16 cellular contexts compared by ENCODE assay signal in genomic region chr20:36848677-36849076, GRCh38. TPM values are rescaled to one million over a fixed set of nuclear protein-coding genes. Genes with fewer than 3 reads are reported as not detected.
DNase-seq lines count a peak whose midpoint lies in the region; ATAC-seq and TF ChIP-seq lines count a peak whose summit lies in the region.
"Had no signal": no experiment of that assay in that cellular context is flagged by ENCODE, and none has a peak within 500 bp of the region (broad histone marks: within the 10 kb centered on the region; RNA-seq: fewer than 3 reads in every experiment).

No MANE protein-coding gene starts in this region.

- 0 out of 2 replicates have a peak, but pooled peaks cover 3% of the 10 kb centered on the region for H3K4me1 Mint-ChIP-seq in WTC11

- CTCF ChIA-PET in AG04450 (lab: Charles Lee) = interaction anchor here (1.1 to 3.5 kb wide), 4 partner anchors 9 to 94 kb away, joined by 4 to 15 read pairs (median 6); no protein-coding TSS in a partner anchor
- CTCF ChIA-PET in WTC11 (lab: Charles Lee) = interaction anchor here (0.7 to 3.2 kb wide), 4 partner anchors 12 to 60 kb away, joined by 3 to 14 read pairs (median 4); no protein-coding TSS in a partner anchor

- DNase-seq in AG04450 (ENCODE audit: low read depth, low spot score) (no peak), WTC11 (ENCODE audit: low spot score) (no peak), hepatocyte (ENCODE audit: low spot score) (no peak), DMS79 treated with DMSO at 0.1 percent for 48 hours (lab: John Stamatoyannopoulos, UW) (no peak), SHP77 (lab: John Stamatoyannopoulos, UW) (no peak), mesendoderm (no peak)
- DNase-seq: activated CD4-positive, alpha-beta T cell treated with anti-CD3 and anti-CD28 coated beads for 48 hours; activated gamma-delta T cell treated with Interleukin-2 at 50 U/mL for 16 hours; GDM1; naive thymus-derived CD8-positive, alpha-beta T cell; NCI-H1048; NCI-H526 treated with DMSO at 0.1 percent for 48 hours; stimulated activated naive CD4-positive, alpha-beta T cell had no signal

- H3K27me3 Mint-ChIP-seq in WTC11 (ENCODE audit: low read depth) = no peaks in the 10 kb centered on the region
- H3K27me3 Mint-ChIP-seq: naive thymus-derived CD8-positive, alpha-beta T cell had no signal

- H3K9me3 Mint-ChIP-seq in WTC11 = peaks cover 12% of the 10 kb centered on the region

- peaks cover 14% of the 10 kb centered on the region for H3K36me3 Mint-ChIP-seq in WTC11
- H3K36me3 Mint-ChIP-seq: naive thymus-derived CD8-positive, alpha-beta T cell had no signal

- POLR2A ChIA-PET in AG04450 (lab: Yijun Ruan, JAX) (interaction anchor here (0.6 to 2.8 kb wide), 5 partner anchors 8 to 15 kb away, joined by 3 to 18 read pairs (median 9); a partner anchor contains a TSS), WTC11 (lab: Charles Lee) (no interaction called here)

- peak overlapping the region; percentile 98 for H3K27ac ChIP-seq in AG04450 (ENCODE audit: low read depth, low read length)
- peak overlapping the region; percentile 81 for H3K27ac ChIP-seq in hepatocyte
- H3K27ac ChIP-seq in mesendoderm (ENCODE audit: low read depth, low read length) = no peak overlapping the region
- H3K27ac ChIP-seq: SK-N-MC had no signal

- no peak overlapping the region for H2BK5ac ChIP-seq in mesendoderm (ENCODE audit: low read length)

- no peak overlapping the region for H2BK15ac ChIP-seq in mesendoderm (replicated peaks; ENCODE audit: low read depth)

- H3K4me1 ChIP-seq in hepatocyte (ENCODE audit: insufficient read depth) (peaks cover 6% of the 10 kb centered on the region), skeletal muscle satellite cell (ENCODE audit: control insufficient read depth, insufficient read depth, low read length) (peaks cover 57% of the 10 kb centered on the region), mesendoderm (ENCODE audit: control insufficient read depth, low read depth, low read length) (peaks cover 2% of the 10 kb centered on the region)

- H3K9me2 ChIP-seq in hepatocyte (replicated peaks; ENCODE audit: insufficient read depth) = no peaks in the 10 kb centered on the region

- H3K23ac ChIP-seq in mesendoderm (ENCODE audit: low read length) = no peak overlapping the region

- no peak overlapping the region for H3K4me3 Mint-ChIP-seq in WTC11
- H3K4me3 Mint-ChIP-seq: naive thymus-derived CD8-positive, alpha-beta T cell had no signal

- H2AFZ ChIP-seq in hepatocyte = no peak overlapping the region

- peaks cover 58% of the 10 kb centered on the region for H3K79me2 ChIP-seq in hepatocyte
- H3K79me2 ChIP-seq in mesendoderm (ENCODE audit: control insufficient read depth, insufficient read depth, low read length) = peaks cover 3% of the 10 kb centered on the region

- H3K18ac ChIP-seq in mesendoderm (ENCODE audit: low read length) = no peak overlapping the region

- H4K20me1 ChIP-seq in hepatocyte (ENCODE audit: insufficient read depth, poor library complexity, severe bottlenecking) = peaks cover 4% of the 10 kb centered on the region

- H2AK5ac ChIP-seq in mesendoderm (ENCODE audit: low read length) = no peak overlapping the region

- H3K4ac ChIP-seq in mesendoderm (ENCODE audit: low read depth, low read length) = no peak overlapping the region

- peaks cover 14% of the 10 kb centered on the region for H3K9me3 ChIP-seq in AG04450 (ENCODE audit: control insufficient read depth, insufficient read depth, low read length)
- no peaks in the 10 kb centered on the region for H3K9me3 ChIP-seq in hepatocyte (ENCODE audit: low read depth)
- no peaks in the 10 kb centered on the region for H3K9me3 ChIP-seq in skeletal muscle satellite cell (replicated peaks; ENCODE audit: low read length)

- no peak for TF ChIP-seq CTCF in AG04450 (IDR thresholded peaks at IDR 0.05; ENCODE audit: low read depth, low read length)
- TF ChIP-seq CTCF in WTC11 (IDR thresholded peaks at IDR 0.05) = no peak
- no peak for TF ChIP-seq CTCF in hepatocyte (IDR thresholded peaks at IDR 0.05; ENCODE audit: poor library complexity)

- no peak overlapping the region for H3K56ac ChIP-seq in mesendoderm (ENCODE audit: low read length)

- no peak overlapping the region for H4K5ac ChIP-seq in mesendoderm (ENCODE audit: low read length)

- H4K8ac ChIP-seq in mesendoderm (ENCODE audit: low read depth, low read length) = no peak overlapping the region

- no peaks in the 10 kb centered on the region for H3K27me3 ChIP-seq in AG04450 (ENCODE audit: control insufficient read depth, insufficient read depth, low read length)
- H3K27me3 ChIP-seq in hepatocyte = no peaks in the 10 kb centered on the region
- no peaks in the 10 kb centered on the region for H3K27me3 ChIP-seq in skeletal muscle satellite cell (ENCODE audit: control insufficient read depth, insufficient read depth, low read length)
- H3K27me3 ChIP-seq in mesendoderm (ENCODE audit: insufficient read depth, low read length, poor library complexity) = no peaks in the 10 kb centered on the region

- peak overlapping the region; percentile 68 for H3K9ac ChIP-seq in skeletal muscle satellite cell (ENCODE audit: low read depth, low read length)
- no peak overlapping the region for H3K9ac ChIP-seq in mesendoderm (ENCODE audit: low read length)

- H3K4me2 ChIP-seq in hepatocyte (peak overlapping the region; percentile 5), skeletal muscle satellite cell (ENCODE audit: low read length) (peak overlapping the region; percentile 63), mesendoderm (ENCODE audit: low read length) (no peak overlapping the region)

- no peak overlapping the region for H3K4me3 ChIP-seq in AG04450 (ENCODE audit: low read depth, low read length)
- H3K4me3 ChIP-seq in hepatocyte = no peak overlapping the region
- peak overlapping the region; percentile 25 for H3K4me3 ChIP-seq in skeletal muscle satellite cell (ENCODE audit: low read length)
- H3K4me3 ChIP-seq in mesendoderm (ENCODE audit: low read length) = no peak overlapping the region
- H3K4me3 ChIP-seq: SK-N-MC had no signal

- H3K36me3 ChIP-seq in hepatocyte (replicated peaks; ENCODE audit: insufficient read depth, low read depth) = no peaks in the 10 kb centered on the region
- peaks cover 6% of the 10 kb centered on the region for H3K36me3 ChIP-seq in skeletal muscle satellite cell (ENCODE audit: insufficient read depth, low read length)
- no peaks in the 10 kb centered on the region for H3K36me3 ChIP-seq in mesendoderm (ENCODE audit: control insufficient read depth, insufficient read depth, low read length)

- ATAC-seq in WTC11 (no peak), HG03442 (IDR thresholded peaks at IDR 0.05; ENCODE audit: unreplicated experiment) (no peak)
- ATAC-seq: naive thymus-derived CD8-positive, alpha-beta T cell had no signal

- H2BK120ac ChIP-seq in mesendoderm (ENCODE audit: low read depth, low read length) = no peak overlapping the region

- peaks cover 17% of the 10 kb centered on the region for H3K79me1 ChIP-seq in mesendoderm (ENCODE audit: low read length)

- peak overlapping the region; percentile 49; the same call in 1 of the 2 replicates for H3K27ac Mint-ChIP-seq in WTC11
- H3K27ac Mint-ChIP-seq: naive thymus-derived CD8-positive, alpha-beta T cell had no signal

TF ChIP-seq in WTC11, 78 proteins besides CTCF, POLR2A, EP300 and RAD21 (continues in another document):
- no peak for TF ChIP-seq ZNF121 (CRISPR knock-in tag; IDR thresholded peaks at IDR 0.05)
- no peak for TF ChIP-seq GABPB1 (CRISPR knock-in tag; IDR thresholded peaks at IDR 0.05)
- no peak for TF ChIP-seq AFF4 (CRISPR knock-in tag; IDR thresholded peaks at IDR 0.05; ENCODE audit: borderline replicate concordance)
- TF ChIP-seq, protein P1, sequence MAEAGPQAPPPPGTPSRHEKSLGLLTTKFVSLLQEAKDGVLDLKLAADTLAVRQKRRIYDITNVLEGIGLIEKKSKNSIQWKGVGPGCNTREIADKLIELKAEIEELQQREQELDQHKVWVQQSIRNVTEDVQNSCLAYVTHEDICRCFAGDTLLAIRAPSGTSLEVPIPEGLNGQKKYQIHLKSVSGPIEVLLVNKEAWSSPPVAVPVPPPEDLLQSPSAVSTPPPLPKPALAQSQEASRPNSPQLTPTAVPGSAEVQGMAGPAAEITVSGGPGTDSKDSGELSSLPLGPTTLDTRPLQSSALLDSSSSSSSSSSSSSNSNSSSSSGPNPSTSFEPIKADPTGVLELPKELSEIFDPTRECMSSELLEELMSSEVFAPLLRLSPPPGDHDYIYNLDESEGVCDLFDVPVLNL (CRISPR knock-in tag; IDR thresholded peaks at IDR 0.05; ENCODE audit: borderline replicate concordance, low read depth) = no peak
- TF ChIP-seq MYBL2 (CRISPR knock-in tag; IDR thresholded peaks at IDR 0.05) = no peak

RNA-seq across cellular contexts. Expression of gene TLDC2, which starts 27.3 kb away (rescaled TPM):
- polyA plus RNA-seq in AG04450 (2011; rRNA removed) (0.27 and 0.57 TPM in 2 replicates), hepatocyte (0.68 and 1.2 TPM in 2 replicates)
- 0.17 and 0.28 TPM in 2 replicates for polyA minus RNA-seq in AG04450 (2011; rRNA and poly(A)+ RNA removed)
- total RNA-seq in WTC11 (2021) (0.09 to 0.25 TPM (median 0.17 TPM) in 3 replicates), hepatocyte (1.6 and 2.9 TPM in 2 replicates)
- not detected in 2 replicates for total RNA-seq in skeletal muscle satellite cell (2012; rRNA removed)
- polyA plus RNA-seq in mesendoderm (2013, experiment 1 of 2) = 0.17 TPM
- polyA plus RNA-seq in mesendoderm (2013, experiment 2 of 2) = 0.20 TPM
- total RNA-seq: naive thymus-derived CD8-positive, alpha-beta T cell had no signal
